8 cellular contexts compared by ENCODE assay signal in the genomic region with DNA sequence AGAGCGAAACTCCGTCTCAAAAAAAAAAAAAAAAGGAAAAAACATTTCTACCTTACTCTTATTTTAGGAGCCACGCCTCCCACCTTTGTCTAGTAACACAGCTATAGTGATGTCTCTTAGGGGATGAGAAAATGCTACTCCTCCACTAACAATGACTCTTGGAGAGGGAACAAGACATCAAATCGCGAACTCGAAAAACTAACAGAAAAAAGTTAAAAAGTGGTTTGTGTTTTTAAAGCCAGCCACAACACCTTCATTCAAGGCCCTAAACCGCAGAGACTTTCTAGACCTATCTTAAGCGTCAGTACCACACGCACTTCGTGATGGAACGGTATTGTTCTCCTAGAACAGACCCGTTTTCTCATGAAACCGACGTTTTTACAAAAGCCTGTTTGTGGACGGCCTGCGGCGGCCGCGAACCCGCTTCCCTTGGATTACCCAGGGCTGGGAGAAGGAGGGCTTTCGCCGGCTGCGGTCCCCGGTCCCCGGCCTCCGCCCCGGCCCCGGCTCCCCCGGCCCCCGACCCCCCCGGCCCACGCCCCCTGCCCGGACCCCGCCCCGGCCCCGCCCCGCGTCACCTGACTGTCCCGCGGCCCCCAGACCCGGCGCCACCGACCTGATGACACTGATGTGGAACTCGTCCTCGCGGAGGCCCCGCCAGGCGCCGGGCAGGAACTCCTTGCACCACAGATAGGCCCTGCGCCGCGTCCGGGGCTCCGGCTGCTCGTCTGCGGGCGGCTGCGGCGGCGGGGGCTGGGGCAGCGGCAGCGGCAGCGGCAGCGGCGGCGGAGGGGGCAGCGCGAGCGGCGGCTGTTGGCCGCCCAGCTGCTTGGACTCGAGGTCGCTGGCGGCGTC. TPM values are rescaled to one million over a fixed set of nuclear protein-coding genes. Genes with fewer than 3 reads are reported as not detected.
A peak's percentile ranks its signal among the peaks of the same experiment; 100 is the strongest.
DNase-seq lines count a peak whose midpoint lies in the region; ATAC-seq and TF ChIP-seq lines count a peak whose summit lies in the region.

No MANE protein-coding gene starts in this region.

- intact Hi-C loops in stomach (cut with DNase I; ENCODE audit: low total_unique reads), result no loop called here

- no peaks in the 10 kb centered on the region for H3K36me3 ChIP-seq in GM06990 (ENCODE audit: control insufficient read depth, insufficient read depth, low read length)
- peaks cover 6% of the 10 kb centered on the region; the same call in 1 of the 2 replicates for H3K36me3 ChIP-seq in GM23338 (ENCODE audit: insufficient read depth)
- peaks cover 9% of the 10 kb centered on the region for H3K36me3 ChIP-seq in endodermal cell (ENCODE audit: control insufficient read depth, insufficient read depth, low read length)
- peaks cover 14% of the 10 kb centered on the region for H3K36me3 ChIP-seq in mesodermal cell (ENCODE audit: control insufficient read depth, insufficient read depth, low read length)
- peaks cover 0 to 7% (median 0%) of the 10 kb centered on the region in 4 donors for H3K36me3 ChIP-seq in stomach

- peaks cover 63% of the 10 kb centered on the region for H3K4me1 ChIP-seq in GM23338 (ENCODE audit: insufficient read depth)
- peaks cover 3% of the 10 kb centered on the region for H3K4me1 ChIP-seq in endodermal cell (ENCODE audit: control insufficient read depth, insufficient read depth, low read length)
- peaks cover 38% of the 10 kb centered on the region for H3K4me1 ChIP-seq in mesodermal cell (ENCODE audit: control insufficient read depth, insufficient read depth, low read length, poor library complexity, severe bottlenecking)
- H3K4me1 ChIP-seq in stomach, result peaks cover 41 to 71% (median 65%) of the 10 kb centered on the region in 4 donors

- peak overlapping the region; percentile 56 for H3K4me3 ChIP-seq in GM06990 (replicated peaks; ENCODE audit: low read depth, low read length)
- H3K4me3 ChIP-seq in GM23338, result peak overlapping the region; percentile 99
- H3K4me3 ChIP-seq in endodermal cell (ENCODE audit: low read length), result peak overlapping the region; percentile 92
- peak overlapping the region; percentile 76 for H3K4me3 ChIP-seq in mesodermal cell (ENCODE audit: extremely low read depth, insufficient read depth, low read length, poor library complexity, severe bottlenecking)
- H3K4me3 ChIP-seq in stomach, result peak overlapping the region; percentile 57 to 87 (median 72)

- H3K9me3 ChIP-seq in endodermal cell (ENCODE audit: control insufficient read depth, low read length), result no peaks in the 10 kb centered on the region
- H3K9me3 ChIP-seq in mesodermal cell (ENCODE audit: control insufficient read depth, low read length), result no peaks in the 10 kb centered on the region
- H3K9me3 ChIP-seq in stomach, result no peaks in the 10 kb centered on the region

- H3K79me2 ChIP-seq in GM23338 (replicated peaks; ENCODE audit: insufficient read depth), result peaks cover 56% of the 10 kb centered on the region

- no peak for TF ChIP-seq POLR2A in stomach (IDR thresholded peaks at IDR 0.05)

- H3K9me2 ChIP-seq in GM23338 (ENCODE audit: insufficient read depth), result no peaks in the 10 kb centered on the region

- no peak overlapping the region for H2AFZ ChIP-seq in GM23338

- no peaks in the 10 kb centered on the region; the same call in 2 of the 3 replicates for H3K9me3 Mint-ChIP-seq in GM23338
- no peaks in the 10 kb centered on the region for H3K9me3 Mint-ChIP-seq in endodermal cell

- ATAC-seq in GM23338 (no peak), GM18511 (IDR thresholded peaks at IDR 0.05; ENCODE audit: unreplicated experiment) (no peak)

- peak overlapping the region; percentile 96 for H3K4me3 Mint-ChIP-seq in GM23338
- peak overlapping the region; percentile 78 for H3K4me3 Mint-ChIP-seq in endodermal cell

- WGBS in endodermal cell (ENCODE audit: insufficient coverage in 1 of 2, insufficient read length in 1 of 2), 2 experiments, result 0% methylated on average over 26 to 69 of the region's 75 CpGs
- 0% methylated on average over 29 to 39 of the region's 75 CpGs for WGBS in mesodermal cell (ENCODE audit: insufficient coverage in 2 of 2), 2 experiments
- WGBS in stomach, 5 donors, result 1 to 3% (median 2%) methylated on average over 20 to 75 of the region's 75 CpGs

- peak overlapping the region; percentile 85 for H3K4me2 ChIP-seq in GM23338

- H3K4me1 Mint-ChIP-seq in GM23338 (peaks cover 59% of the 10 kb centered on the region), endodermal cell (peaks cover 43% of the 10 kb centered on the region)

- TF ChIP-seq EP300 in stomach (IDR thresholded peaks at IDR 0.05), result no peak

- H3K9ac ChIP-seq in endodermal cell (ENCODE audit: extremely low read depth, low read length, poor library complexity, severe bottlenecking), result peak overlapping the region; percentile 66

- H3K27me3 ChIP-seq in GM06990 (replicated peaks; ENCODE audit: control insufficient read depth, insufficient read depth, low read length), result no peaks in the 10 kb centered on the region
- H3K27me3 ChIP-seq in GM23338 (ENCODE audit: insufficient read depth), result no peaks in the 10 kb centered on the region
- no peaks in the 10 kb centered on the region for H3K27me3 ChIP-seq in endodermal cell (ENCODE audit: control insufficient read depth, insufficient read depth, low read length, poor library complexity, severe bottlenecking)
- no peaks in the 10 kb centered on the region for H3K27me3 ChIP-seq in stomach

- H3K27ac ChIP-seq in GM23338 (ENCODE audit: low read depth) (peak overlapping the region; percentile 86; the same call in 1 of the 2 replicates), endodermal cell (ENCODE audit: low read depth, low read length) (peak overlapping the region; percentile 80), mesodermal cell (ENCODE audit: low read depth, low read length, severe bottlenecking) (peak overlapping the region; percentile 96), stomach (peak overlapping the region; percentile 97 to 100 (median 99))

- H3K27me3 Mint-ChIP-seq in GM23338 (ENCODE audit: insufficient read depth, low read depth, poor library complexity) (peaks cover 8% of the 10 kb centered on the region), endodermal cell (ENCODE audit: insufficient read depth) (no peaks in the 10 kb centered on the region)

- TF ChIP-seq CTCF in GM06990 (IDR thresholded peaks at IDR 0.05; ENCODE audit: insufficient read depth, low read length, poor library complexity, severe bottlenecking), result no peak
- TF ChIP-seq CTCF in GM23338 (conservative IDR thresholded peaks at IDR 0.05; ENCODE audit: low read depth in 2 of 2), result no peak
- no peak for TF ChIP-seq CTCF in endodermal cell (conservative IDR thresholded peaks at IDR 0.05)
- TF ChIP-seq CTCF in stomach (IDR thresholded peaks at IDR 0.05), result no peak

- peaks cover 32% of the 10 kb centered on the region for H3K36me3 Mint-ChIP-seq in GM23338 (ENCODE audit: low read depth)
- peaks cover 13% of the 10 kb centered on the region for H3K36me3 Mint-ChIP-seq in endodermal cell (ENCODE audit: low read depth)

- peak; percentile 63 for DNase-seq in GM06990 (ENCODE audit: extremely low read depth, insufficient read length)
- peak; percentile 59 for DNase-seq in GM23338 (ENCODE audit: low spot score)
- DNase-seq in MV-4-11 (lab: John Stamatoyannopoulos, UW), result peak; percentile 25
- DNase-seq in activated CD8-positive, alpha-beta memory T cell treated with anti-CD3 and anti-CD28 coated beads for 24 hours, result peak; percentile 71
- peak; percentile 84 for DNase-seq in endodermal cell
- no peak for DNase-seq in stomach

- H3F3A ChIP-seq in GM23338 (replicated peaks; ENCODE audit: low read depth), result peaks cover 20% of the 10 kb centered on the region

- H3K27ac Mint-ChIP-seq in GM23338, result peak overlapping the region; percentile 85
- H3K27ac Mint-ChIP-seq in endodermal cell, result peak overlapping the region; percentile 94

- H4K20me1 ChIP-seq in GM23338 (replicated peaks; ENCODE audit: insufficient read depth), result peaks cover 47% of the 10 kb centered on the region

TF ChIP-seq in GM23338, 12 proteins besides CTCF, POLR2A, EP300 and RAD21:
- TF ChIP-seq POLR2AphosphoS5 (IDR thresholded peaks at IDR 0.05; ENCODE audit: low read depth) (peak; percentile 49; the same call in 1 of the 2 replicates), EZH2phosphoT487 (IDR thresholded peaks at IDR 0.05; ENCODE audit: unreplicated experiment) (no peak)
TF ChIP-seq in GM23338: peak in this region for 1.

RNA-seq across cellular contexts. Expression of a gene that starts 0.7 kb away (rescaled TPM):
- total RNA-seq in GM23338 (2014; rRNA removed; shearing (Covaris generic)), result 92.5 and 94.4 TPM in 2 replicates
- polyA plus RNA-seq in GM23338 (2016; fragmentation: Nextera tagmentation; extraction: Ambion mirVana) (37.1 and 40.1 TPM in 2 replicates), stomach (10 to 100 TPM; 20.9 to 47.2 (median 36.7) TPM)
- total RNA-seq in endodermal cell (10 to 100 TPM; 56.1 to 75.9 TPM), stomach (100 to 1,000 TPM in 4 of 5 donors, 10 to 100 TPM in 1; 85.9 to 227 (median 147) TPM)
- 34.8 TPM for polyA plus RNA-seq in endodermal cell (2013, experiment 1 of 2)
- polyA plus RNA-seq in endodermal cell (2013, experiment 2 of 2), result 39.5 TPM
- polyA plus RNA-seq in mesodermal cell (2013, experiment 1 of 2), result 37.0 TPM
- polyA plus RNA-seq in mesodermal cell (2013, experiment 2 of 2), result 36.7 TPM
